Comparison of ENCODE assay signal across 11 cellular contexts in genomic region chr10:101227765-101228681, GRCh38. TPM values are rescaled to one million over a fixed set of nuclear protein-coding genes. Genes with fewer than 3 reads are reported as not detected.
DNase-seq lines count a peak whose midpoint lies in the region; ATAC-seq and TF ChIP-seq lines count a peak whose summit lies in the region.
"Had no signal": no experiment of that assay in that cellular context is flagged by ENCODE, and none has a peak within 500 bp of the region (broad histone marks: within the 10 kb centered on the region; RNA-seq: fewer than 3 reads in every experiment).

No MANE protein-coding gene starts in this region.

- ATAC-seq in CD8-positive, alpha-beta T cell = no peak
- ATAC-seq in IMR-90 (ENCODE audit: low read depth) = no peak
- ATAC-seq: left cardiac atrium had no signal

- no peak overlapping the region for H2AK5ac ChIP-seq in IMR-90 (ENCODE audit: low read depth, low read length)

- no peak for TF ChIP-seq RAD21 in IMR-90 (IDR thresholded peaks at IDR 0.05; ENCODE audit: low read length)

- dilution Hi-C loops in IMR-90 (cut with HindIII; ENCODE audit: low sequenced_read_pairs, unreplicated experiment) = no loop called here

- peaks cover 69% of the 10 kb centered on the region for H3K27me3 Mint-ChIP-seq in CD8-positive, alpha-beta T cell (ENCODE audit: low read depth)
- H3K27me3 Mint-ChIP-seq in nephron (ENCODE audit: low read depth) = peaks cover 95% of the 10 kb centered on the region

- POLR2A ChIA-PET in CD8-positive, alpha-beta T cell (lab: Charles Lee) = no interaction called here
- POLR2A ChIA-PET in IMR-90 (lab: Charles Lee; ENCODE audit: unreplicated experiment) = no interaction called here

- H3K4me3 Mint-ChIP-seq in CD8-positive, alpha-beta T cell = peak overlapping the region; percentile 72
- peak overlapping the region; percentile 68 to 79 (median 79) for H3K4me3 Mint-ChIP-seq in nephron

- H3K27ac Mint-ChIP-seq in CD8-positive, alpha-beta T cell = no peak overlapping the region
- H3K27ac Mint-ChIP-seq in nephron = peak overlapping the region in 2 of 3 experiments; percentile 72 to 85

- H3K36me3 ChIP-seq in CD8-positive, alpha-beta T cell (ENCODE audit: insufficient read depth, low read length) = no peaks in the 10 kb centered on the region
- H3K36me3 ChIP-seq in IMR-90 (ENCODE audit: control insufficient read depth, insufficient read depth, low read length) (no peaks in the 10 kb centered on the region), adipocyte (ENCODE audit: control insufficient read depth, insufficient read depth, low read length, severe bottlenecking) (no peaks in the 10 kb centered on the region)

- H2BK5ac ChIP-seq in IMR-90 (ENCODE audit: low read depth, low read length, poor library complexity, severe bottlenecking) = no peak overlapping the region

- peak overlapping the region; percentile 39 for H2AFZ ChIP-seq in IMR-90 (replicated peaks; ENCODE audit: low read length, poor library complexity)

- no peak overlapping the region for H3K4ac ChIP-seq in IMR-90 (ENCODE audit: low read depth, low read length)

- H3K79me1 ChIP-seq in IMR-90 (ENCODE audit: low read depth in 1 of 2, low read length in 2 of 2) = no peaks in the 10 kb centered on the region

- no peak overlapping the region for H2BK120ac ChIP-seq in IMR-90 (ENCODE audit: low read depth, low read length)

- H2BK20ac ChIP-seq in IMR-90 (ENCODE audit: low read depth, low read length) = no peak overlapping the region

- CTCF ChIA-PET in CD8-positive, alpha-beta T cell (lab: Charles Lee) = interaction anchor here (1.1 to 3.3 kb wide), 3 partner anchors 11 to 15 kb away, joined by 3 to 18 read pairs (median 15); no protein-coding TSS in a partner anchor
- CTCF ChIA-PET in IMR-90 (lab: Yijun Ruan, JAX) = interaction anchor here (0.6 kb wide), 1 partner anchor 1677 kb away, joined by 4 read pairs; no protein-coding TSS in a partner anchor

- TF ChIP-seq CTCF in CD8-positive, alpha-beta T cell (IDR thresholded peaks at IDR 0.05) = no peak
- no peak for TF ChIP-seq CTCF in IMR-90 (conservative IDR thresholded peaks at IDR 0.05; ENCODE audit: low read depth, low read length)
- TF ChIP-seq CTCF in nephron (IDR thresholded peaks at IDR 0.05; ENCODE audit: unreplicated experiment in 3 of 3) = no peak

- H3K9me3 ChIP-seq in CD8-positive, alpha-beta T cell (ENCODE audit: low read length) = no peaks in the 10 kb centered on the region
- H3K9me3 ChIP-seq in IMR-90 (ENCODE audit: control insufficient read depth, insufficient read depth, low read length) (peaks cover 12% of the 10 kb centered on the region), adipocyte (ENCODE audit: control insufficient read depth, low read length) (peaks cover 6% of the 10 kb centered on the region)

- H3K9ac ChIP-seq in IMR-90 (ENCODE audit: low read depth, low read length) (no peak overlapping the region), adipocyte (ENCODE audit: low read length) (no peak overlapping the region)

- no peak overlapping the region for H3K23ac ChIP-seq in IMR-90 (ENCODE audit: low read depth, low read length)

- WGBS in IMR-90 (ENCODE audit: extremely low coverage in 2 of 2, insufficient read length in 1 of 2), 2 experiments = 3% methylated on average over 32 of the region's 54 CpGs; no CpG with 5 or more reads in 1 of the 2 experiments

- no peak overlapping the region for H3K27ac ChIP-seq in CD8-positive, alpha-beta T cell (ENCODE audit: low read depth, low read length)
- no peak overlapping the region for H3K27ac ChIP-seq in IMR-90 (ENCODE audit: insufficient read depth, low read length)

- no peaks in the 10 kb centered on the region for H3K9me1 ChIP-seq in IMR-90 (ENCODE audit: insufficient read depth, low read length)

- no peak overlapping the region for H2BK15ac ChIP-seq in IMR-90 (ENCODE audit: low read depth, low read length)

- no peaks in the 10 kb centered on the region for H3K36me3 Mint-ChIP-seq in CD8-positive, alpha-beta T cell
- no peaks in the 10 kb centered on the region for H3K36me3 Mint-ChIP-seq in nephron (ENCODE audit: low read depth)

- H3K4me1 ChIP-seq in CD8-positive, alpha-beta T cell (ENCODE audit: insufficient read depth, low read length) = peaks cover 59% of the 10 kb centered on the region
- H3K4me1 ChIP-seq in IMR-90 (ENCODE audit: control insufficient read depth, insufficient read depth, low read length) (no peaks in the 10 kb centered on the region), adipocyte (ENCODE audit: control insufficient read depth, insufficient read depth, low read length) (peaks cover 8% of the 10 kb centered on the region)

- no peak overlapping the region for H3K18ac ChIP-seq in IMR-90 (ENCODE audit: low read depth, low read length)

- no TSS peak for BruUV-seq in IMR-90 (replicated peaks; lab: Mats Ljungman, UMichigan)

- DNase-seq in CD8-positive, alpha-beta T cell = no peak
- DNase-seq in IMR-90 (no peak), adipocyte (ENCODE audit: low read depth) (peak; percentile 8), amygdala (lab: John Stamatoyannopoulos, UW) (no peak), cerebellar cortex (ENCODE audit: low spot score) (no peak), SHP77 treated with DMSO at 0.1 percent for 48 hours (lab: John Stamatoyannopoulos, UW) (no peak)
- DNase-seq: aorta; left cardiac atrium; stimulated activated CD4-positive, alpha-beta T cell treated with anti-CD3 and anti-CD28 coated beads, Interleukin-12 subunit alpha, Interleukin-12 subunit beta, amount 100 ng/mL, for 4 hours had no signal

- peaks cover 17% of the 10 kb centered on the region for H4K20me1 ChIP-seq in IMR-90 (ENCODE audit: insufficient read depth, low read length)

- H4K8ac ChIP-seq in IMR-90 (ENCODE audit: low read depth in 2 of 2, low read length in 2 of 2) = no peak overlapping the region

- TF ChIP-seq POLR2A in IMR-90 (IDR thresholded peaks at IDR 0.05; ENCODE audit: low read depth, low read length) = no peak

- H2AK9ac ChIP-seq in IMR-90 (replicated peaks; ENCODE audit: low read depth, low read length, poor library complexity) = no peak overlapping the region

- H3K56ac ChIP-seq in IMR-90 (ENCODE audit: extremely low read depth, insufficient read depth, low read length) = no peak overlapping the region

- H3K4me1 Mint-ChIP-seq in CD8-positive, alpha-beta T cell (ENCODE audit: low read depth) = peaks cover 41% of the 10 kb centered on the region
- peaks cover 43% of the 10 kb centered on the region for H3K4me1 Mint-ChIP-seq in nephron

- no peak overlapping the region for H3K4me2 ChIP-seq in IMR-90 (ENCODE audit: low read depth, low read length)

- no peaks in the 10 kb centered on the region for H3K9me3 Mint-ChIP-seq in CD8-positive, alpha-beta T cell
- H3K9me3 Mint-ChIP-seq in nephron = no peaks in the 10 kb centered on the region

- no peak overlapping the region for H4K91ac ChIP-seq in IMR-90 (ENCODE audit: insufficient read depth, low read depth, low read length)

- in situ Hi-C loops in IMR-90 (cut with MboI; ENCODE audit: low sequenced_read_pairs) = no loop called here

- H3K14ac ChIP-seq in IMR-90 (replicated peaks; ENCODE audit: low read depth, low read length) = no peak overlapping the region

- peaks cover 73% of the 10 kb centered on the region for H3K27me3 ChIP-seq in CD8-positive, alpha-beta T cell (ENCODE audit: insufficient read depth, low read length)
- H3K27me3 ChIP-seq in IMR-90 (ENCODE audit: control insufficient read depth, insufficient read depth, low read length) (peaks cover 98% of the 10 kb centered on the region), adipocyte (replicated peaks; ENCODE audit: control insufficient read depth, insufficient read depth, low read length) (peaks cover 80% of the 10 kb centered on the region)

- intact Hi-C loops in CD8-positive, alpha-beta T cell (cut with DNase I, micrococcal nuclease) = no loop called here
- intact Hi-C loops in IMR-90 (cut with micrococcal nuclease) = no loop called here

- no peak overlapping the region for H4K5ac ChIP-seq in IMR-90 (ENCODE audit: low read depth, low read length)

- no peak overlapping the region for H3K4me3 ChIP-seq in CD8-positive, alpha-beta T cell (ENCODE audit: low read depth, low read length)
- H3K4me3 ChIP-seq in IMR-90 (ENCODE audit: insufficient read depth, low read depth, low read length) (no peak overlapping the region), adipocyte (ENCODE audit: low read length) (no peak overlapping the region)

TF ChIP-seq in IMR-90, 13 proteins besides CTCF, POLR2A, EP300 and RAD21 (continues in another document):
- TF ChIP-seq MAZ (IDR thresholded peaks at IDR 0.05; ENCODE audit: borderline replicate concordance, low read depth, low read length) = no peak
- TF ChIP-seq RFX5 (IDR thresholded peaks at IDR 0.05; ENCODE audit: low read depth, low read length) = no peak
- no peak for TF ChIP-seq CEBPB (IDR thresholded peaks at IDR 0.05; ENCODE audit: low read depth, low read length)
- TF ChIP-seq NFE2L2 (IDR thresholded peaks at IDR 0.05; ENCODE audit: low read depth, low read length) = no peak
- no peak for TF ChIP-seq FOS (IDR thresholded peaks at IDR 0.05; ENCODE audit: low read depth, low read length)
- TF ChIP-seq RCOR1 (IDR thresholded peaks at IDR 0.05; ENCODE audit: insufficient replicate concordance, low read length) = no peak
- no peak for TF ChIP-seq CHD1 (IDR thresholded peaks at IDR 0.05; ENCODE audit: low read depth, low read length)
- TF ChIP-seq USF2 (IDR thresholded peaks at IDR 0.05; ENCODE audit: low read depth, low read length) = no peak
- no peak for TF ChIP-seq SMC3 (IDR thresholded peaks at IDR 0.05; ENCODE audit: low read depth, low read length)
- no peak for TF ChIP-seq MXI1 (IDR thresholded peaks at IDR 0.05; ENCODE audit: borderline replicate concordance, low read depth, low read length)

RNA-seq across cellular contexts. Expression of gene LBX1, which starts 1.2 kb away (rescaled TPM):
- not detected for total RNA-seq in CD8-positive, alpha-beta T cell
- total RNA-seq in IMR-90 (2012; rRNA removed) = not detected in 2 replicates
- not detected in 2 replicates for polyA plus RNA-seq in IMR-90 (2012; rRNA removed)
- not detected in 2 replicates for polyA plus RNA-seq in IMR-90 (2012; cell fraction: cytosol; rRNA removed)
- not detected in 2 replicates for polyA plus RNA-seq in IMR-90 (2012; cell fraction: nucleus; rRNA removed; ENCODE audit: low replicate concordance)
- total RNA-seq: aorta, left cardiac atrium, temporal lobe had no signal
- polyA plus RNA-seq: aorta had no signal
